In genomic region chr12:94202245-94203180, GRCh38 we compare ENCODE assay signal across 1 cellular context.
TF ChIP-seq lines count a peak whose summit lies in the region.

No MANE protein-coding gene starts in this region.

TF ChIP-seq in HepG2, 621 proteins besides CTCF, POLR2A, EP300 and RAD21 (continued from another document):
- TF ChIP-seq DMAP1 (CRISPR knock-in tag; IDR thresholded peaks at IDR 0.05) (0 out of 2 replicates have a peak, but pooled peaks have one; percentile 24), RXRA (CRISPR knock-in tag; IDR thresholded peaks at IDR 0.05) (0 out of 2 replicates have a peak, but pooled peaks have one; percentile 31), ZMYM4 (CRISPR knock-in tag; IDR thresholded peaks at IDR 0.05) (0 out of 2 replicates have a peak, but pooled peaks have one; percentile 34), ZNF292 (CRISPR knock-in tag; IDR thresholded peaks at IDR 0.05; ENCODE audit: borderline replicate concordance, low read depth) (peak; percentile 21; the same call in 1 of the 2 replicates), ZNF512 (CRISPR knock-in tag; IDR thresholded peaks at IDR 0.05) (no peak), GATAD2A (CRISPR knock-in tag; IDR thresholded peaks at IDR 0.05) (peak; percentile 55; the same call in 1 of the 2 replicates), ZNF687 (CRISPR knock-in tag; IDR thresholded peaks at IDR 0.05) (peak; percentile 42; the same call in 1 of the 2 replicates), LBX2 (CRISPR knock-in tag; IDR thresholded peaks at IDR 0.05; ENCODE audit: borderline replicate concordance) (no peak), ZNF331 (CRISPR knock-in tag; IDR thresholded peaks at IDR 0.05) (0 out of 2 replicates have a peak, but pooled peaks have one; percentile 13), ZNF414 (CRISPR knock-in tag; IDR thresholded peaks at IDR 0.05) (no peak), RORA (CRISPR knock-in tag; IDR thresholded peaks at IDR 0.05) (no peak), KAT8 (CRISPR knock-in tag; IDR thresholded peaks at IDR 0.05) (0 out of 2 replicates have a peak, but pooled peaks have one; percentile 17), HDAC2 (CRISPR knock-in tag; IDR thresholded peaks at IDR 0.05) (peak; percentile 44), MAX (IDR thresholded peaks at IDR 0.05) (peak; percentile 24; the same call in 1 of the 2 replicates), FOSL2 (CRISPR knock-in tag; IDR thresholded peaks at IDR 0.05) (0 out of 2 replicates have a peak, but pooled peaks have one; percentile 10), KMT2B (CRISPR knock-in tag; IDR thresholded peaks at IDR 0.05) (0 out of 2 replicates have a peak, but pooled peaks have one; percentile 21), SAP130 (CRISPR knock-in tag; IDR thresholded peaks at IDR 0.05; ENCODE audit: low read depth) (0 out of 2 replicates have a peak, but pooled peaks have one; percentile 19), ZFX (CRISPR knock-in tag; IDR thresholded peaks at IDR 0.05; ENCODE audit: low read depth) (peak; percentile 35; the same call in 1 of the 2 replicates)
TF ChIP-seq in HepG2: peak in this region for 21.
